ENCODE assay signal across 11 cellular contexts in genomic region chr3:23797490-23797889, GRCh38. TPM values are rescaled to one million over a fixed set of nuclear protein-coding genes. Genes with fewer than 3 reads are reported as not detected.
A peak's percentile ranks its signal among the peaks of the same experiment; 100 is the strongest.
DNase-seq lines count a peak whose midpoint lies in the region; ATAC-seq, FAIRE-seq and TF ChIP-seq lines count a peak whose summit lies in the region.
"Had no signal": no experiment of that assay in that cellular context is flagged by ENCODE, and none has a peak within 500 bp of the region (broad histone marks: within the 10 kb centered on the region; RNA-seq: fewer than 3 reads in every experiment).

No MANE protein-coding gene starts in this region.

- ATAC-seq in GM21723 (IDR thresholded peaks at IDR 0.05; ENCODE audit: unreplicated experiment) = peak; percentile 88
- ATAC-seq in HG03342 (IDR thresholded peaks at IDR 0.05; ENCODE audit: unreplicated experiment) = peak; percentile 77
- ATAC-seq in stimulated activated naive B cell treated with anti-CD40 and anti-IgM and Interleukin-4, amounts not matched to agents 10 μg/mL and 1 μg/mL and 100 μg/mL, for 72 hours (replicated peaks) = peak; percentile 90 to 95
- no peak for ATAC-seq in pancreas

- H3K4me3 Mint-ChIP-seq in activated T-cell treated with anti-CD3 and anti-CD28 coated beads, Interleukin-2, amount 50 U/mL, for 24 hours = no peak overlapping the region
- no peak overlapping the region for H3K4me3 Mint-ChIP-seq in stimulated activated naive B cell treated with anti-CD40 and anti-IgM and Interleukin-4, amounts not matched to agents 10 μg/mL and 1 μg/mL and 100 μg/mL, for 72 hours

- H3K36me3 ChIP-seq in adrenal gland (replicated peaks in 1 of 2) (no peaks in the 10 kb centered on the region), pancreas (no peaks in the 10 kb centered on the region)

- no peak overlapping the region for H3K27ac ChIP-seq in adrenal gland
- H3K27ac ChIP-seq in pancreas = no peak overlapping the region

- H3K4me1 Mint-ChIP-seq in activated T-cell treated with anti-CD3 and anti-CD28 coated beads, Interleukin-2, amount 50 U/mL, for 24 hours (ENCODE audit: low read depth) = peaks cover 16% of the 10 kb centered on the region
- peaks cover 15 to 20% of the 10 kb centered on the region in 2 donors for H3K4me1 Mint-ChIP-seq in stimulated activated naive B cell treated with anti-CD40 and anti-IgM and Interleukin-4, amounts not matched to agents 10 μg/mL and 1 μg/mL and 100 μg/mL, for 72 hours

- no peaks in the 10 kb centered on the region for H3K4me1 ChIP-seq in adrenal gland (replicated peaks in 1 of 2)
- H3K4me1 ChIP-seq in pancreas = no peaks in the 10 kb centered on the region

- H3K27me3 Mint-ChIP-seq in activated T-cell treated with anti-CD3 and anti-CD28 coated beads, Interleukin-2, amount 50 U/mL, for 24 hours = peaks cover 8% of the 10 kb centered on the region
- H3K27me3 Mint-ChIP-seq in stimulated activated naive B cell treated with anti-CD40 and anti-IgM and Interleukin-4, amounts not matched to agents 10 μg/mL and 1 μg/mL and 100 μg/mL, for 72 hours = no peaks in the 10 kb centered on the region

- no peak for DNase-seq in activated T-cell treated with anti-CD3 and anti-CD28 coated beads, Interleukin-2, amount 50 U/mL, for 24 hours
- DNase-seq in activated T-cell treated with anti-CD3 and anti-CD28 coated beads for 4 hours = no peak
- DNase-seq in stimulated activated naive B cell treated with anti-CD40 and anti-IgM and Interleukin-4, amounts not matched to agents 10 μg/mL and 1 μg/mL and 100 μg/mL, for 72 hours = no peak
- DNase-seq in adrenal gland = no peak
- DNase-seq in pancreas = no peak
- DNase-seq in HUDEP-2 (lab: John Stamatoyannopoulos, UW; ENCODE audit: unreplicated experiment in 76 of 76) = no peak
- DNase-seq: glutamatergic neuron, HCEC 1CT, mesendoderm had no signal

- intact Hi-C loops in adrenal gland (cut with DNase I) (no loop called here), pancreas (cut with DNase I) (no loop called here)

- peak overlapping the region; percentile 41 for H3K27ac Mint-ChIP-seq in activated T-cell treated with anti-CD3 and anti-CD28 coated beads, Interleukin-2, amount 50 U/mL, for 24 hours
- peak overlapping the region; percentile 81 for H3K27ac Mint-ChIP-seq in stimulated activated naive B cell treated with anti-CD40 and anti-IgM and Interleukin-4, amounts not matched to agents 10 μg/mL and 1 μg/mL and 100 μg/mL, for 72 hours

- H3K4me3 ChIP-seq in adrenal gland (no peak overlapping the region), pancreas (no peak overlapping the region)

- FAIRE-seq in pancreas (lab: Jason Lieb, UNC) = no peak

- H3K27me3 ChIP-seq in adrenal gland (no peaks in the 10 kb centered on the region), pancreas (no peaks in the 10 kb centered on the region)

- WGBS in adrenal gland, 4 donors = 68 to 72% (median 70%) methylated on average over 4 of the region's 4 CpGs
- 75 to 83% methylated on average over 4 of the region's 4 CpGs for WGBS in pancreas, 2 donors

- H3K36me3 Mint-ChIP-seq in activated T-cell treated with anti-CD3 and anti-CD28 coated beads, Interleukin-2, amount 50 U/mL, for 24 hours (ENCODE audit: low read depth) = no peaks in the 10 kb centered on the region
- no peaks in the 10 kb centered on the region for H3K36me3 Mint-ChIP-seq in stimulated activated naive B cell treated with anti-CD40 and anti-IgM and Interleukin-4, amounts not matched to agents 10 μg/mL and 1 μg/mL and 100 μg/mL, for 72 hours

- no peaks in the 10 kb centered on the region for H3K9me3 Mint-ChIP-seq in activated T-cell treated with anti-CD3 and anti-CD28 coated beads, Interleukin-2, amount 50 U/mL, for 24 hours
- no peaks in the 10 kb centered on the region for H3K9me3 Mint-ChIP-seq in stimulated activated naive B cell treated with anti-CD40 and anti-IgM and Interleukin-4, amounts not matched to agents 10 μg/mL and 1 μg/mL and 100 μg/mL, for 72 hours

- TF ChIP-seq CTCF in adrenal gland (IDR thresholded peaks at IDR 0.05) = no peak
- TF ChIP-seq CTCF in pancreas (IDR thresholded peaks at IDR 0.05) = no peak

- H3K9me3 ChIP-seq in adrenal gland (replicated peaks in 1 of 3) = no peaks in the 10 kb centered on the region
- H3K9me3 ChIP-seq in pancreas = no peaks in the 10 kb centered on the region

- TF ChIP-seq POLR2A in adrenal gland (IDR thresholded peaks at IDR 0.05) = no peak

RNA-seq across cellular contexts. Expression of gene UBE2E1, which starts 8.3 kb away (rescaled TPM):
- total RNA-seq in adrenal gland (10 to 100 TPM; 19.4 to 68.7 (median 59.9) TPM), pancreas (10 to 100 TPM; 24.0 to 44.7 (median 28.7) TPM)
- polyA plus RNA-seq in adrenal gland (10 to 100 TPM; 36.0 to 80.3 (median 37.6) TPM), pancreas (10 to 100 TPM; 20.9 to 32.0 TPM)

Comparison
In these comparisons a context has a peak if more than half of its experiments do, and no peak if none do; other contexts are left out.
1. ATAC-seq: peak in GM21723 (single experiment), HG03342 (single experiment) and stimulated activated naive B cell treated with anti-CD40 and anti-IgM and Interleukin-4, amounts not matched to agents 10 μg/mL and 1 μg/mL and 100 μg/mL, for 72 hours (2 of 2); none in pancreas (0 of 4).